In genomic region chr2:238022594-238023157, GRCh38 we compare ENCODE assay signal across 23 cellular contexts. TPM values are rescaled to one million over a fixed set of nuclear protein-coding genes. Genes with fewer than 3 reads are reported as not detected.
DNase-seq lines count a peak whose midpoint lies in the region; ATAC-seq, FAIRE-seq and TF ChIP-seq lines count a peak whose summit lies in the region.
"Had no signal": no experiment of that assay in that cellular context is flagged by ENCODE, and none has a peak within 500 bp of the region (broad histone marks: within the 10 kb centered on the region; RNA-seq: fewer than 3 reads in every experiment).

No MANE protein-coding gene starts in this region.

- H4K91ac ChIP-seq in IMR-90 (ENCODE audit: insufficient read depth, low read depth, low read length): no peak overlapping the region

- H3K79me1 ChIP-seq in IMR-90 (ENCODE audit: low read depth in 1 of 2, low read length in 2 of 2): peaks cover 10 to 50% of the 10 kb centered on the region in 2 experiments; a peak in 3 of 4 replicates

- intact Hi-C loops in activated CD8-positive, alpha-beta T cell treated with anti-CD3 and anti-CD28 coated beads for 36 hours (cut with micrococcal nuclease): no loop called here
- intact Hi-C loops in IMR-90 (cut with micrococcal nuclease): no loop called here
- intact Hi-C loops in natural killer cell (cut with micrococcal nuclease): no loop called here

- H3K9me3 ChIP-seq in IMR-90 (ENCODE audit: control insufficient read depth, insufficient read depth, low read length): no peaks in the 10 kb centered on the region
- no peaks in the 10 kb centered on the region for H3K9me3 ChIP-seq in astrocyte (ENCODE audit: insufficient read depth, low read depth, low read length)
- H3K9me3 ChIP-seq: BLaER1 treated with 17β-estradiol and CSF1 and Interleukin-3, amounts not matched to agents 10 nM and 100 nM had no signal

- ATAC-seq in activated CD8-positive, alpha-beta T cell treated with anti-CD3 and anti-CD28 coated beads for 36 hours: no peak
- ATAC-seq in activated CD8-positive, alpha-beta T cell treated with anti-CD3 and anti-CD28 coated beads, Interleukin-2, amount 10 ng/mL, durations not matched to agents 7 days and 5 days: no peak
- ATAC-seq in IMR-90 (ENCODE audit: low read depth) (no peak), natural killer cell (no peak), HG03442 (IDR thresholded peaks at IDR 0.05; ENCODE audit: unreplicated experiment) (no peak)

- peaks cover 11% of the 10 kb centered on the region for H3K4me1 ChIP-seq in IMR-90 (ENCODE audit: control insufficient read depth, insufficient read depth, low read length)
- H3K4me1 ChIP-seq in astrocyte (ENCODE audit: insufficient read depth, low read length): no peaks in the 10 kb centered on the region

- H2AK5ac ChIP-seq in IMR-90 (ENCODE audit: low read depth, low read length): no peak overlapping the region

- H3K27ac ChIP-seq in IMR-90 (ENCODE audit: insufficient read depth, low read length) (no peak overlapping the region), astrocyte (ENCODE audit: low read depth, low read length) (no peak overlapping the region)
- H3K27ac ChIP-seq: BLaER1 treated with 17β-estradiol and CSF1 and Interleukin-3, amounts not matched to agents 10 nM and 100 nM; KMS-11; PC-9 had no signal

- dilution Hi-C loops in IMR-90 (cut with HindIII; ENCODE audit: low sequenced_read_pairs, unreplicated experiment): no loop called here

- H3K36me3 ChIP-seq in IMR-90 (ENCODE audit: control insufficient read depth, insufficient read depth, low read length) (peaks cover 10% of the 10 kb centered on the region), astrocyte (ENCODE audit: insufficient read depth, low read length) (no peaks in the 10 kb centered on the region)

- TF ChIP-seq CTCF in activated CD8-positive, alpha-beta T cell treated with anti-CD3 and anti-CD28 coated beads for 36 hours (IDR thresholded peaks at IDR 0.05): no peak
- TF ChIP-seq CTCF in IMR-90 (conservative IDR thresholded peaks at IDR 0.05; ENCODE audit: low read depth, low read length) (no peak), astrocyte (IDR thresholded peaks at IDR 0.05; ENCODE audit: insufficient read depth, low read depth, low read length) (no peak), natural killer cell (IDR thresholded peaks at IDR 0.05) (no peak)

- H3K9me1 ChIP-seq in IMR-90 (ENCODE audit: insufficient read depth, low read length): peaks cover 33% of the 10 kb centered on the region

- H3K79me2 ChIP-seq in astrocyte (ENCODE audit: insufficient read depth, low read length): no peaks in the 10 kb centered on the region

- FAIRE-seq in astrocyte (lab: Jason Lieb, UNC): no peak
- FAIRE-seq: GM12891 had no signal

- H3K4me1 Mint-ChIP-seq in activated CD8-positive, alpha-beta T cell treated with anti-CD3 and anti-CD28 coated beads for 36 hours (ENCODE audit: low read depth): peaks cover 40% of the 10 kb centered on the region
- H3K4me1 Mint-ChIP-seq in activated CD8-positive, alpha-beta T cell treated with anti-CD3 and anti-CD28 coated beads, Interleukin-2, amount 10 ng/mL, durations not matched to agents 7 days and 5 days (ENCODE audit: low read depth): peaks cover 28% of the 10 kb centered on the region
- H3K4me1 Mint-ChIP-seq in astrocyte (ENCODE audit: low read depth, unreplicated experiment) (peaks cover 21% of the 10 kb centered on the region), natural killer cell (peaks cover 43 to 66% of the 10 kb centered on the region in 2 donors)

- H3K4me3 ChIP-seq in IMR-90 (ENCODE audit: insufficient read depth, low read depth, low read length): no peak overlapping the region
- H3K4me3 ChIP-seq in astrocyte (ENCODE audit: insufficient read depth, low read depth, low read length): no peak overlapping the region
- H3K4me3 ChIP-seq: BLaER1 treated with 17β-estradiol and CSF1 and Interleukin-3, amounts not matched to agents 10 nM and 100 nM; PC-9 had no signal

- in situ Hi-C loops in IMR-90 (cut with MboI; ENCODE audit: low sequenced_read_pairs): no loop called here

- H3K4me3 Mint-ChIP-seq in activated CD8-positive, alpha-beta T cell treated with anti-CD3 and anti-CD28 coated beads for 36 hours: no peak overlapping the region
- H3K4me3 Mint-ChIP-seq in activated CD8-positive, alpha-beta T cell treated with anti-CD3 and anti-CD28 coated beads, Interleukin-2, amount 10 ng/mL, durations not matched to agents 7 days and 5 days: no peak overlapping the region
- H3K4me3 Mint-ChIP-seq in astrocyte (ENCODE audit: unreplicated experiment) (no peak overlapping the region), natural killer cell (no peak overlapping the region)
- H3K4me3 Mint-ChIP-seq: CD4-positive, alpha-beta memory T cell; H9; HFFc6 had no signal

- no peak for TF ChIP-seq RAD21 in IMR-90 (IDR thresholded peaks at IDR 0.05; ENCODE audit: low read length)

- no peaks in the 10 kb centered on the region for H3K27me3 ChIP-seq in IMR-90 (ENCODE audit: control insufficient read depth, insufficient read depth, low read length)
- H3K27me3 ChIP-seq in astrocyte (ENCODE audit: insufficient read depth, low read length): no peaks in the 10 kb centered on the region
- H3K27me3 ChIP-seq: BLaER1 treated with 17β-estradiol and CSF1 and Interleukin-3, amounts not matched to agents 10 nM and 100 nM had no signal

- H2BK120ac ChIP-seq in IMR-90 (ENCODE audit: low read depth, low read length): no peak overlapping the region

- no peak overlapping the region for H2BK5ac ChIP-seq in IMR-90 (ENCODE audit: low read depth, low read length, poor library complexity, severe bottlenecking)

- H3K27me3 Mint-ChIP-seq in activated CD8-positive, alpha-beta T cell treated with anti-CD3 and anti-CD28 coated beads for 36 hours: no peaks in the 10 kb centered on the region
- H3K27me3 Mint-ChIP-seq in activated CD8-positive, alpha-beta T cell treated with anti-CD3 and anti-CD28 coated beads, Interleukin-2, amount 10 ng/mL, durations not matched to agents 7 days and 5 days (ENCODE audit: low read depth): no peaks in the 10 kb centered on the region
- H3K27me3 Mint-ChIP-seq in astrocyte (ENCODE audit: low read depth, unreplicated experiment): no peaks in the 10 kb centered on the region
- H3K27me3 Mint-ChIP-seq in natural killer cell (ENCODE audit: low read depth in 2 of 2): no peaks in the 10 kb centered on the region
- H3K27me3 Mint-ChIP-seq: CD4-positive, alpha-beta memory T cell had no signal

- H4K20me1 ChIP-seq in IMR-90 (ENCODE audit: insufficient read depth, low read length) (no peaks in the 10 kb centered on the region; the same call in 1 of the 2 replicates), astrocyte (ENCODE audit: insufficient read depth, low read length) (peaks cover 4% of the 10 kb centered on the region)

- CTCF ChIA-PET in activated CD8-positive, alpha-beta T cell treated with anti-CD3 and anti-CD28 coated beads for 36 hours (lab: Charles Lee): no interaction called here
- CTCF ChIA-PET in activated CD8-positive, alpha-beta T cell treated with anti-CD3 and anti-CD28 coated beads, Interleukin-2, amount 10 ng/mL, durations not matched to agents 7 days and 5 days (lab: Charles Lee): interaction anchor here (0.7 kb wide), 1 partner anchor 241 kb away, joined by 3 read pairs; no protein-coding TSS in a partner anchor
- CTCF ChIA-PET in IMR-90 (lab: Yijun Ruan, JAX): no interaction called here

- H2AFZ ChIP-seq in IMR-90 (replicated peaks; ENCODE audit: low read length, poor library complexity) (no peak overlapping the region), astrocyte (ENCODE audit: low read depth, low read length) (no peak overlapping the region)
- H2AFZ ChIP-seq: PC-9 had no signal

- H3K36me3 Mint-ChIP-seq in activated CD8-positive, alpha-beta T cell treated with anti-CD3 and anti-CD28 coated beads for 36 hours (ENCODE audit: low read depth): peaks cover 41% of the 10 kb centered on the region
- peaks cover 39% of the 10 kb centered on the region for H3K36me3 Mint-ChIP-seq in activated CD8-positive, alpha-beta T cell treated with anti-CD3 and anti-CD28 coated beads, Interleukin-2, amount 10 ng/mL, durations not matched to agents 7 days and 5 days (ENCODE audit: low read depth)
- H3K36me3 Mint-ChIP-seq in astrocyte (ENCODE audit: low read depth, unreplicated experiment): peaks cover 21% of the 10 kb centered on the region
- peaks cover 14% of the 10 kb centered on the region for H3K36me3 Mint-ChIP-seq in natural killer cell

- no peaks in the 10 kb centered on the region for H3K9me3 Mint-ChIP-seq in activated CD8-positive, alpha-beta T cell treated with anti-CD3 and anti-CD28 coated beads for 36 hours
- H3K9me3 Mint-ChIP-seq in activated CD8-positive, alpha-beta T cell treated with anti-CD3 and anti-CD28 coated beads, Interleukin-2, amount 10 ng/mL, durations not matched to agents 7 days and 5 days (ENCODE audit: insufficient read depth): no peaks in the 10 kb centered on the region
- no peaks in the 10 kb centered on the region for H3K9me3 Mint-ChIP-seq in astrocyte (ENCODE audit: unreplicated experiment)
- no peaks in the 10 kb centered on the region for H3K9me3 Mint-ChIP-seq in natural killer cell
- H3K9me3 Mint-ChIP-seq: CD4-positive, alpha-beta memory T cell; H9; HFFc6 had no signal

- H3K23ac ChIP-seq in IMR-90 (ENCODE audit: low read depth, low read length): no peak overlapping the region

- H3K56ac ChIP-seq in IMR-90 (ENCODE audit: extremely low read depth, insufficient read depth, low read length): no peak overlapping the region

- no peak for TF ChIP-seq POLR2A in IMR-90 (IDR thresholded peaks at IDR 0.05; ENCODE audit: low read depth, low read length)

- H2AK9ac ChIP-seq in IMR-90 (replicated peaks; ENCODE audit: low read depth, low read length, poor library complexity): no peak overlapping the region

- POLR2A ChIA-PET in activated CD8-positive, alpha-beta T cell treated with anti-CD3 and anti-CD28 coated beads for 36 hours (lab: Charles Lee): no interaction called here
- POLR2A ChIA-PET in activated CD8-positive, alpha-beta T cell treated with anti-CD3 and anti-CD28 coated beads, Interleukin-2, amount 10 ng/mL, durations not matched to agents 7 days and 5 days (lab: Charles Lee): no interaction called here
- POLR2A ChIA-PET in IMR-90 (lab: Charles Lee; ENCODE audit: unreplicated experiment): no interaction called here

- no peak overlapping the region for H2BK20ac ChIP-seq in IMR-90 (ENCODE audit: low read depth, low read length)

- WGBS in IMR-90 (ENCODE audit: extremely low coverage in 2 of 2, insufficient read length in 1 of 2), 2 experiments: 88% methylated on average over 2 of the region's 5 CpGs; no CpG with 5 or more reads in 1 of the 2 experiments

- no peak overlapping the region for H4K5ac ChIP-seq in IMR-90 (ENCODE audit: low read depth, low read length)

- BruUV-seq in IMR-90 (replicated peaks; lab: Mats Ljungman, UMichigan): no TSS peak

- H3K27ac Mint-ChIP-seq in activated CD8-positive, alpha-beta T cell treated with anti-CD3 and anti-CD28 coated beads for 36 hours: peak overlapping the region; percentile 55
- H3K27ac Mint-ChIP-seq in activated CD8-positive, alpha-beta T cell treated with anti-CD3 and anti-CD28 coated beads, Interleukin-2, amount 10 ng/mL, durations not matched to agents 7 days and 5 days: no peak overlapping the region
- peak overlapping the region; percentile 24 for H3K27ac Mint-ChIP-seq in astrocyte (ENCODE audit: unreplicated experiment)
- H3K27ac Mint-ChIP-seq in natural killer cell: peak overlapping the region; percentile 69 to 78
- H3K27ac Mint-ChIP-seq: H9, HFFc6 had no signal

- no peak overlapping the region for H4K8ac ChIP-seq in IMR-90 (ENCODE audit: low read depth in 2 of 2, low read length in 2 of 2)

- H3K4me2 ChIP-seq in IMR-90 (ENCODE audit: low read depth, low read length): no peak overlapping the region
- H3K4me2 ChIP-seq in astrocyte (ENCODE audit: low read length): no peak overlapping the region
- H3K4me2 ChIP-seq: BLaER1 treated with 17β-estradiol and CSF1 and Interleukin-3, amounts not matched to agents 10 nM and 100 nM; KMS-11; PC-9 had no signal

- H3K14ac ChIP-seq in IMR-90 (replicated peaks; ENCODE audit: low read depth, low read length): 0 out of 2 replicates have a peak overlapping the region, but pooled peaks have one; percentile 10

- no peak overlapping the region for H3K9ac ChIP-seq in IMR-90 (ENCODE audit: low read depth, low read length)
- H3K9ac ChIP-seq in astrocyte (ENCODE audit: low read length): no peak overlapping the region
- H3K9ac ChIP-seq: BLaER1 treated with 17β-estradiol and CSF1 and Interleukin-3, amounts not matched to agents 10 nM and 100 nM; KMS-11 had no signal

- H2BK15ac ChIP-seq in IMR-90 (ENCODE audit: low read depth, low read length): no peak overlapping the region

- DNase-seq in activated CD8-positive, alpha-beta T cell treated with anti-CD3 and anti-CD28 coated beads for 36 hours: no peak
- DNase-seq in activated CD8-positive, alpha-beta T cell treated with anti-CD3 and anti-CD28 coated beads, Interleukin-2, amount 10 ng/mL, durations not matched to agents 7 days and 5 days: no peak
- no peak for DNase-seq in IMR-90
- DNase-seq in astrocyte (ENCODE audit: low read depth): no peak
- no peak for DNase-seq in natural killer cell
- no peak for DNase-seq in NCI-H748 (lab: John Stamatoyannopoulos, UW; ENCODE audit: unreplicated experiment)
- no peak for DNase-seq in NCI-H1105 treated with DMSO at 0.1 percent for 48 hours (lab: John Stamatoyannopoulos, UW)
- DNase-seq: 8988T; Calu3; CD4-positive, alpha-beta memory T cell; DMS153; H9; HFFc6; NCI-H1417 treated with DMSO at 0.1 percent for 48 hours; NCI-H187; NCI-H748 treated with DMSO at 0.1 percent for 48 hours; PC-9; RPMI8226; SHP77 had no signal

- no peak overlapping the region for H3K4ac ChIP-seq in IMR-90 (ENCODE audit: low read depth, low read length)

- H3K18ac ChIP-seq in IMR-90 (ENCODE audit: low read depth, low read length): no peak overlapping the region

RNA-seq across cellular contexts. Expression of gene SCLY, which starts 38.1 kb away (rescaled TPM):
- 10 to 100 TPM; 77.9 to 93.2 TPM for total RNA-seq in activated CD8-positive, alpha-beta T cell treated with anti-CD3 and anti-CD28 coated beads for 36 hours
- total RNA-seq in activated CD8-positive, alpha-beta T cell treated with anti-CD3 and anti-CD28 coated beads, Interleukin-2, amount 10 ng/mL, durations not matched to agents 7 days and 5 days: 10 to 100 TPM; 34.1 to 40.4 TPM
- total RNA-seq in IMR-90 (2012; rRNA removed) (8.6 and 12.2 TPM in 2 replicates), astrocyte (12.1 and 15.4 TPM in 2 replicates), natural killer cell (10 to 100 TPM; 16.3 to 24.6 (median 20.1) TPM)
- 10.5 and 11.5 TPM in 2 replicates for polyA plus RNA-seq in IMR-90 (2012; rRNA removed)
- 6.0 and 9.5 TPM in 2 replicates for polyA plus RNA-seq in IMR-90 (2012; cell fraction: cytosol; rRNA removed)
- polyA plus RNA-seq in IMR-90 (2012; cell fraction: nucleus; rRNA removed; ENCODE audit: low replicate concordance): 17.5 and 22.5 TPM in 2 replicates

RNA-seq across cellular contexts. Expression of gene UBE2F, which starts 55.9 kb away (rescaled TPM):
- total RNA-seq in activated CD8-positive, alpha-beta T cell treated with anti-CD3 and anti-CD28 coated beads for 36 hours: 10 to 100 TPM; 96.5 to 99.5 TPM
- total RNA-seq in activated CD8-positive, alpha-beta T cell treated with anti-CD3 and anti-CD28 coated beads, Interleukin-2, amount 10 ng/mL, durations not matched to agents 7 days and 5 days: 10 to 100 TPM; 70.2 to 71.9 TPM
- total RNA-seq in IMR-90 (2012; rRNA removed) (44.6 and 59.4 TPM in 2 replicates), astrocyte (56.8 and 67.1 TPM in 2 replicates), natural killer cell (100 to 1,000 TPM in 1 of 3 donors, 10 to 100 TPM in 2; 82.4 to 135 (median 96.1) TPM)
- polyA plus RNA-seq in IMR-90 (2012; rRNA removed): 53.5 and 59.8 TPM in 2 replicates
- polyA plus RNA-seq in IMR-90 (2012; cell fraction: cytosol; rRNA removed): 23.3 and 29.7 TPM in 2 replicates
- polyA plus RNA-seq in IMR-90 (2012; cell fraction: nucleus; rRNA removed; ENCODE audit: low replicate concordance): 12.9 and 38.5 TPM in 2 replicates
